In the genomic region with DNA sequence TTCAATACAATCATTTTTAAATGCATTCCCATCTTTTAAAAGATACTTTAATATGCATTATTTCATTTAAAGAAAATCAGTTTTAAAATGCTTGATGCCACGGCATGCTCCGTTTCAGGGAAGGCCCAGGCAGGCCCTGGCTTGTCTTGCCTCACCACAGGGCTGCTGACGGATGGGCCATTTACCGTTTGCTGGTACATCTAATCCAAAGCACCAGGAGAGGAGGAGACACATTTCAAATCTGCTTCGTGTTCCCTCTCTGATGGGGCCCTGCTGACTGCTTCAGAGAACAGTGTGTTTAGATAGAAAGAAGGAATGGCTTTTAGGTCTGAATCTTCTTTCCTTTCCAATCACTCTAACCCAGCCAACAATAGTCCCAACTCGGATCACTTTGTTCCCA, we compare ENCODE assay signal across 17 cellular contexts.
DNase-seq lines count a peak whose midpoint lies in the region; ATAC-seq and TF ChIP-seq lines count a peak whose summit lies in the region.
"Had no signal": no experiment of that assay in that cellular context is flagged by ENCODE, and none has a peak within 500 bp of the region (broad histone marks: within the 10 kb centered on the region; RNA-seq: fewer than 3 reads in every experiment).

No MANE protein-coding gene starts in this region.

- H3K27me3 ChIP-seq in left ventricle myocardium inferior (ENCODE audit: low read depth) (no peaks in the 10 kb centered on the region), testis (no peaks in the 10 kb centered on the region)
- H3K27me3 ChIP-seq: esophagus muscularis mucosa had no signal

- H3K36me3 ChIP-seq in left ventricle myocardium inferior (no peaks in the 10 kb centered on the region), testis (ENCODE audit: low read depth, missing control alignments) (no peaks in the 10 kb centered on the region)
- H3K36me3 ChIP-seq: esophagus muscularis mucosa, spleen had no signal

- WGBS in testis, 2 donors = 53 to 55% methylated on average over 6 of the region's 6 CpGs

- TF ChIP-seq CTCF in astrocyte of the spinal cord (IDR thresholded peaks at IDR 0.05; ENCODE audit: low read depth, low read length) (no peak), left ventricle myocardium inferior (IDR thresholded peaks at IDR 0.05; ENCODE audit: borderline replicate concordance) (no peak), testis (IDR thresholded peaks at IDR 0.05) (no peak)

- peak overlapping the region; percentile 58 for H3K27ac ChIP-seq in left ventricle myocardium inferior (replicated peaks)
- peak overlapping the region in 1 of 2 donors; percentile 27 for H3K27ac ChIP-seq in testis
- H3K27ac ChIP-seq: spleen had no signal

- no peak overlapping the region for H3K4me3 ChIP-seq in astrocyte of the spinal cord (ENCODE audit: low read depth, low read length)
- H3K4me3 ChIP-seq in left ventricle myocardium inferior = no peak overlapping the region
- H3K4me3 ChIP-seq in testis = no peak overlapping the region
- H3K4me3 ChIP-seq: esophagus muscularis mucosa, spleen had no signal

- H3K4me1 ChIP-seq in left ventricle myocardium inferior (peaks cover 88% of the 10 kb centered on the region), testis (no peaks in the 10 kb centered on the region)
- H3K4me1 ChIP-seq: spleen had no signal

- DNase-seq in NCI-H82 (lab: John Stamatoyannopoulos, UW) (peak; percentile 58), NCI-H82 treated with DMSO at 0.1 percent for 48 hours (lab: John Stamatoyannopoulos, UW; ENCODE audit: unreplicated experiment) (no peak), astrocyte of the spinal cord (ENCODE audit: low read depth, low spot score) (peak; percentile 11), left ventricle myocardium inferior (peak; percentile 49), testis (peak; percentile 40), NCI-H2081 treated with DMSO at 0.1 percent for 48 hours (lab: John Stamatoyannopoulos, UW) (no peak)
- DNase-seq: activated CD4-positive, alpha-beta T cell treated with anti-CD3 and anti-CD28 coated beads for 36 hours; C1 segment of cervical spinal cord; caudate nucleus; glutamatergic neuron; naive thymus-derived CD4-positive, alpha-beta T cell; NCI-H1417 treated with DMSO at 0.1 percent for 48 hours; spleen; T-helper 9 cell had no signal

- intact Hi-C loops in left ventricle myocardium inferior (cut with micrococcal nuclease) (no loop called here), testis (cut with DNase I; ENCODE audit: low total_unique reads) (no loop called here)

- TF ChIP-seq POLR2A in testis (IDR thresholded peaks at IDR 0.05) = no peak

- in situ Hi-C loops in astrocyte of the spinal cord (cut with HindIII; ENCODE audit: low sequenced_read_pairs) = no loop called here

- no peak for ATAC-seq in GM21825 (IDR thresholded peaks at IDR 0.05; ENCODE audit: unreplicated experiment)
- ATAC-seq in HG03097 (IDR thresholded peaks at IDR 0.05; ENCODE audit: low FRiP score, unreplicated experiment) = no peak
- ATAC-seq: activated CD4-positive, alpha-beta T cell treated with anti-CD3 and anti-CD28 coated beads for 36 hours; naive thymus-derived CD4-positive, alpha-beta T cell had no signal

- no peaks in the 10 kb centered on the region for H3K9me3 ChIP-seq in left ventricle myocardium inferior (replicated peaks)
- H3K9me3 ChIP-seq in testis = no peaks in the 10 kb centered on the region
- H3K9me3 ChIP-seq: esophagus muscularis mucosa, spleen had no signal

Comparison
In these comparisons a context has a peak if more than half of its experiments do, and no peak if none do; other contexts are left out.
1. DNase-seq: peak in NCI-H82 (single experiment), astrocyte of the spinal cord (single experiment), left ventricle myocardium inferior (single experiment) and testis (single experiment); none in NCI-H82 treated with DMSO at 0.1 percent for 48 hours (single experiment) and NCI-H2081 treated with DMSO at 0.1 percent for 48 hours (single experiment).